2 cellular contexts compared by ENCODE assay signal in genomic region chr18:22467760-22468553, GRCh38.
TF ChIP-seq lines count a peak whose summit lies in the region.

No MANE protein-coding gene starts in this region.

TF ChIP-seq in IMR-90, 13 proteins besides CTCF, POLR2A, EP300 and RAD21:
- peak; percentile 97 for TF ChIP-seq CEBPB (IDR thresholded peaks at IDR 0.05; ENCODE audit: low read depth, low read length)
- TF ChIP-seq RFX5 (IDR thresholded peaks at IDR 0.05; ENCODE audit: low read depth, low read length): no peak
- TF ChIP-seq USF2 (IDR thresholded peaks at IDR 0.05; ENCODE audit: low read depth, low read length): no peak
- TF ChIP-seq MAZ (IDR thresholded peaks at IDR 0.05; ENCODE audit: borderline replicate concordance, low read depth, low read length): peak; percentile 40; the same call in 1 of the 2 replicates
- TF ChIP-seq MXI1 (IDR thresholded peaks at IDR 0.05; ENCODE audit: borderline replicate concordance, low read depth, low read length): no peak
- peak; percentile 52; the same call in 1 of the 2 replicates for TF ChIP-seq CHD1 (IDR thresholded peaks at IDR 0.05; ENCODE audit: low read depth, low read length)
- TF ChIP-seq RCOR1 (IDR thresholded peaks at IDR 0.05; ENCODE audit: insufficient replicate concordance, low read length): peak; percentile 7
- peak; percentile 99 for TF ChIP-seq FOS (IDR thresholded peaks at IDR 0.05; ENCODE audit: low read depth, low read length)
- peak; percentile 15; the same call in 1 of the 2 replicates for TF ChIP-seq SMC3 (IDR thresholded peaks at IDR 0.05; ENCODE audit: low read depth, low read length)
- TF ChIP-seq NFE2L2 (IDR thresholded peaks at IDR 0.05; ENCODE audit: low read depth, low read length): peak; percentile 45
- TF ChIP-seq MAFK (IDR thresholded peaks at IDR 0.05; ENCODE audit: low read depth, low read length): peak; percentile 22; the same call in 1 of the 2 replicates
- TF ChIP-seq, protein P1, sequence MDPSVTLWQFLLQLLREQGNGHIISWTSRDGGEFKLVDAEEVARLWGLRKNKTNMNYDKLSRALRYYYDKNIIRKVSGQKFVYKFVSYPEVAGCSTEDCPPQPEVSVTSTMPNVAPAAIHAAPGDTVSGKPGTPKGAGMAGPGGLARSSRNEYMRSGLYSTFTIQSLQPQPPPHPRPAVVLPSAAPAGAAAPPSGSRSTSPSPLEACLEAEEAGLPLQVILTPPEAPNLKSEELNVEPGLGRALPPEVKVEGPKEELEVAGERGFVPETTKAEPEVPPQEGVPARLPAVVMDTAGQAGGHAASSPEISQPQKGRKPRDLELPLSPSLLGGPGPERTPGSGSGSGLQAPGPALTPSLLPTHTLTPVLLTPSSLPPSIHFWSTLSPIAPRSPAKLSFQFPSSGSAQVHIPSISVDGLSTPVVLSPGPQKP (IDR thresholded peaks at IDR 0.05; ENCODE audit: borderline replicate concordance, low read depth, low read length): no peak
- TF ChIP-seq BHLHE40 (IDR thresholded peaks at IDR 0.05; ENCODE audit: low read depth, low read length): peak; percentile 57

TF ChIP-seq in K562, 482 proteins besides CTCF, POLR2A, EP300 and RAD21 (continues in another document):
- 0 out of 2 replicates have a peak, but pooled peaks have one; percentile 68 for TF ChIP-seq ZNF717 (CRISPR knock-in tag; IDR thresholded peaks at IDR 0.05)
- TF ChIP-seq L3MBTL2 (IDR thresholded peaks at IDR 0.05): peak; percentile 99
- TF ChIP-seq ZNF518B (CRISPR knock-in tag; IDR thresholded peaks at IDR 0.05): peak; percentile 37; the same call in 1 of the 2 replicates
- 0 out of 2 replicates have a peak, but pooled peaks have one; percentile 41 for TF ChIP-seq NFE2 (IDR thresholded peaks at IDR 0.05; ENCODE audit: low read depth)
- no peak for TF ChIP-seq SPI1 (IDR thresholded peaks at IDR 0.05; ENCODE audit: borderline replicate concordance, low read depth, low read length)
- TF ChIP-seq FOXA3 (CRISPR knock-in tag; conservative IDR thresholded peaks at IDR 0.05 in 1 of 2, IDR thresholded peaks at IDR 0.05 in 1 of 2): peak in 1 of 2 experiments; percentile 57; a peak in 1 of 4 replicates
- 0 out of 2 replicates have a peak, but pooled peaks have one; percentile 38 for TF ChIP-seq GABPB1 (CRISPR knock-in tag; IDR thresholded peaks at IDR 0.05)
- peak; percentile 92 for TF ChIP-seq PTTG1 (tag; IDR thresholded peaks at IDR 0.05; ENCODE audit: low read depth)
- no peak for TF ChIP-seq POLR2AphosphoS5 (IDR thresholded peaks at IDR 0.05; ENCODE audit: control insufficient read depth, insufficient read depth, low read depth, low read length)
- peak; percentile 98 for TF ChIP-seq ZNF584 (CRISPR knock-in tag; IDR thresholded peaks at IDR 0.05; ENCODE audit: low read depth)
- TF ChIP-seq ZSCAN32 (CRISPR knock-in tag; IDR thresholded peaks at IDR 0.05): peak; percentile 76
- no peak for TF ChIP-seq KLF1 (tag; IDR thresholded peaks at IDR 0.05)
- no peak for TF ChIP-seq ZC3H8 (IDR thresholded peaks at IDR 0.05)
- no peak for TF ChIP-seq ZBTB8A (IDR thresholded peaks at IDR 0.05; ENCODE audit: partially characterized antibody)
- no peak for TF ChIP-seq MIER1 (IDR thresholded peaks at IDR 0.05; ENCODE audit: low read depth)
- no peak for TF ChIP-seq SMAD2 (IDR thresholded peaks at IDR 0.05; ENCODE audit: low read depth, low read length)
- 0 out of 2 replicates have a peak, but pooled peaks have one; percentile 10 for TF ChIP-seq TCF15 (CRISPR knock-in tag; IDR thresholded peaks at IDR 0.05)
- TF ChIP-seq SMAD4 (CRISPR knock-in tag; conservative IDR thresholded peaks at IDR 0.05): peak; percentile 86
- TF ChIP-seq BCL6 (CRISPR knock-in tag; IDR thresholded peaks at IDR 0.05): peak; percentile 84
- peak; percentile 91 for TF ChIP-seq ZKSCAN8 (CRISPR knock-in tag; IDR thresholded peaks at IDR 0.05)
- TF ChIP-seq ZNF830 (CRISPR knock-in tag; IDR thresholded peaks at IDR 0.05): 0 out of 2 replicates have a peak, but pooled peaks have one; percentile 79
- peak; percentile 93 for TF ChIP-seq BACH1 (tag; IDR thresholded peaks at IDR 0.05)
- TF ChIP-seq PTBP1 (IDR thresholded peaks at IDR 0.05; ENCODE audit: low read depth, low read length): no peak
- TF ChIP-seq MEF2D (tag; conservative IDR thresholded peaks at IDR 0.05; ENCODE audit: low read depth): peak; percentile 80; the same call in 1 of the 2 replicates
- TF ChIP-seq CTCFL (IDR thresholded peaks at IDR 0.05; ENCODE audit: borderline replicate concordance, insufficient read depth, low read depth, low read length, poor library complexity, severe bottlenecking): no peak
- TF ChIP-seq, protein P2, sequence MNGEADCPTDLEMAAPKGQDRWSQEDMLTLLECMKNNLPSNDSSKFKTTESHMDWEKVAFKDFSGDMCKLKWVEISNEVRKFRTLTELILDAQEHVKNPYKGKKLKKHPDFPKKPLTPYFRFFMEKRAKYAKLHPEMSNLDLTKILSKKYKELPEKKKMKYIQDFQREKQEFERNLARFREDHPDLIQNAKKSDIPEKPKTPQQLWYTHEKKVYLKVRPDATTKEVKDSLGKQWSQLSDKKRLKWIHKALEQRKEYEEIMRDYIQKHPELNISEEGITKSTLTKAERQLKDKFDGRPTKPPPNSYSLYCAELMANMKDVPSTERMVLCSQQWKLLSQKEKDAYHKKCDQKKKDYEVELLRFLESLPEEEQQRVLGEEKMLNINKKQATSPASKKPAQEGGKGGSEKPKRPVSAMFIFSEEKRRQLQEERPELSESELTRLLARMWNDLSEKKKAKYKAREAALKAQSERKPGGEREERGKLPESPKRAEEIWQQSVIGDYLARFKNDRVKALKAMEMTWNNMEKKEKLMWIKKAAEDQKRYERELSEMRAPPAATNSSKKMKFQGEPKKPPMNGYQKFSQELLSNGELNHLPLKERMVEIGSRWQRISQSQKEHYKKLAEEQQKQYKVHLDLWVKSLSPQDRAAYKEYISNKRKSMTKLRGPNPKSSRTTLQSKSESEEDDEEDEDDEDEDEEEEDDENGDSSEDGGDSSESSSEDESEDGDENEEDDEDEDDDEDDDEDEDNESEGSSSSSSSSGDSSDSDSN (IDR thresholded peaks at IDR 0.05; ENCODE audit: borderline replicate concordance in 1 of 2, low read depth in 2 of 2, low read length in 2 of 2): no peak
- no peak for TF ChIP-seq HMGN3 (IDR thresholded peaks at IDR 0.05; ENCODE audit: borderline replicate concordance, extremely low read depth, insufficient read length, low read depth, low read length)
- TF ChIP-seq, protein P3, sequence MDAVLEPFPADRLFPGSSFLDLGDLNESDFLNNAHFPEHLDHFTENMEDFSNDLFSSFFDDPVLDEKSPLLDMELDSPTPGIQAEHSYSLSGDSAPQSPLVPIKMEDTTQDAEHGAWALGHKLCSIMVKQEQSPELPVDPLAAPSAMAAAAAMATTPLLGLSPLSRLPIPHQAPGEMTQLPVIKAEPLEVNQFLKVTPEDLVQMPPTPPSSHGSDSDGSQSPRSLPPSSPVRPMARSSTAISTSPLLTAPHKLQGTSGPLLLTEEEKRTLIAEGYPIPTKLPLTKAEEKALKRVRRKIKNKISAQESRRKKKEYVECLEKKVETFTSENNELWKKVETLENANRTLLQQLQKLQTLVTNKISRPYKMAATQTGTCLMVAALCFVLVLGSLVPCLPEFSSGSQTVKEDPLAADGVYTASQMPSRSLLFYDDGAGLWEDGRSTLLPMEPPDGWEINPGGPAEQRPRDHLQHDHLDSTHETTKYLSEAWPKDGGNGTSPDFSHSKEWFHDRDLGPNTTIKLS (IDR thresholded peaks at IDR 0.05; ENCODE audit: borderline replicate concordance, low read depth): peak; percentile 58; the same call in 1 of the 2 replicates
- TF ChIP-seq ZNF121 (CRISPR knock-in tag; conservative IDR thresholded peaks at IDR 0.05): no peak
- TF ChIP-seq SMARCE1 (IDR thresholded peaks at IDR 0.05): 0 out of 2 replicates have a peak, but pooled peaks have one; percentile 29
- TF ChIP-seq, protein P4, sequence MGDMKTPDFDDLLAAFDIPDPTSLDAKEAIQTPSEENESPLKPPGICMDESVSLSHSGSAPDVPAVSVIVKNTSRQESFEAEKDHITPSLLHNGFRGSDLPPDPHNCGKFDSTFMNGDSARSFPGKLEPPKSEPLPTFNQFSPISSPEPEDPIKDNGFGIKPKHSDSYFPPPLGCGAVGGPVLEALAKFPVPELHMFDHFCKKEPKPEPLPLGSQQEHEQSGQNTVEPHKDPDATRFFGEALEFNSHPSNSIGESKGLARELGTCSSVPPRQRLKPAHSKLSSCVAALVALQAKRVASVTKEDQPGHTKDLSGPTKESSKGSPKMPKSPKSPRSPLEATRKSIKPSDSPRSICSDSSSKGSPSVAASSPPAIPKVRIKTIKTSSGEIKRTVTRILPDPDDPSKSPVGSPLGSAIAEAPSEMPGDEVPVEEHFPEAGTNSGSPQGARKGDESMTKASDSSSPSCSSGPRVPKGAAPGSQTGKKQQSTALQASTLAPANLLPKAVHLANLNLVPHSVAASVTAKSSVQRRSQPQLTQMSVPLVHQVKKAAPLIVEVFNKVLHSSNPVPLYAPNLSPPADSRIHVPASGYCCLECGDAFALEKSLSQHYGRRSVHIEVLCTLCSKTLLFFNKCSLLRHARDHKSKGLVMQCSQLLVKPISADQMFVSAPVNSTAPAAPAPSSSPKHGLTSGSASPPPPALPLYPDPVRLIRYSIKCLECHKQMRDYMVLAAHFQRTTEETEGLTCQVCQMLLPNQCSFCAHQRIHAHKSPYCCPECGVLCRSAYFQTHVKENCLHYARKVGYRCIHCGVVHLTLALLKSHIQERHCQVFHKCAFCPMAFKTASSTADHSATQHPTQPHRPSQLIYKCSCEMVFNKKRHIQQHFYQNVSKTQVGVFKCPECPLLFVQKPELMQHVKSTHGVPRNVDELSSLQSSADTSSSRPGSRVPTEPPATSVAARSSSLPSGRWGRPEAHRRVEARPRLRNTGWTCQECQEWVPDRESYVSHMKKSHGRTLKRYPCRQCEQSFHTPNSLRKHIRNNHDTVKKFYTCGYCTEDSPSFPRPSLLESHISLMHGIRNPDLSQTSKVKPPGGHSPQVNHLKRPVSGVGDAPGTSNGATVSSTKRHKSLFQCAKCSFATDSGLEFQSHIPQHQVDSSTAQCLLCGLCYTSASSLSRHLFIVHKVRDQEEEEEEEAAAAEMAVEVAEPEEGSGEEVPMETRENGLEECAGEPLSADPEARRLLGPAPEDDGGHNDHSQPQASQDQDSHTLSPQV (IDR thresholded peaks at IDR 0.05): peak; percentile 92
- TF ChIP-seq ZNF134 (CRISPR knock-in tag; conservative IDR thresholded peaks at IDR 0.05): peak; percentile 73
- peak in 1 of 2 experiments; percentile 66; a peak in 1 of 3 replicates for TF ChIP-seq CBX3 (IDR thresholded peaks at IDR 0.05; ENCODE audit: borderline replicate concordance in 1 of 2, low read length in 2 of 2)
- peak; percentile 27 to 57; a peak in 2 of 4 replicates for TF ChIP-seq MAZ (CRISPR knock-in tag; conservative IDR thresholded peaks at IDR 0.05 in 1 of 2, IDR thresholded peaks at IDR 0.05 in 1 of 2)
- TF ChIP-seq, protein P5, sequence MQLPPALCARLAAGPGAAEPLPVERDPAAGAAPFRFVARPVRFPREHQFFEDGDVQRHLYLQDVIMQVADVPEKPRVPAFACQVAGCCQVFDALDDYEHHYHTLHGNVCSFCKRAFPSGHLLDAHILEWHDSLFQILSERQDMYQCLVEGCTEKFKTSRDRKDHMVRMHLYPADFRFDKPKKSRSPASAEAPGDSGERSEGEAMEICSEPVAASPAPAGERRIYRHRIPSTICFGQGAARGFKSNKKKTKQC (CRISPR knock-in tag; IDR thresholded peaks at IDR 0.05): peak; percentile 92
- no peak for TF ChIP-seq TGIF2 (CRISPR knock-in tag; IDR thresholded peaks at IDR 0.05)
- TF ChIP-seq E2F3 (CRISPR knock-in tag; IDR thresholded peaks at IDR 0.05): peak; percentile 73; the same call in 1 of the 2 replicates
- TF ChIP-seq, protein P6, sequence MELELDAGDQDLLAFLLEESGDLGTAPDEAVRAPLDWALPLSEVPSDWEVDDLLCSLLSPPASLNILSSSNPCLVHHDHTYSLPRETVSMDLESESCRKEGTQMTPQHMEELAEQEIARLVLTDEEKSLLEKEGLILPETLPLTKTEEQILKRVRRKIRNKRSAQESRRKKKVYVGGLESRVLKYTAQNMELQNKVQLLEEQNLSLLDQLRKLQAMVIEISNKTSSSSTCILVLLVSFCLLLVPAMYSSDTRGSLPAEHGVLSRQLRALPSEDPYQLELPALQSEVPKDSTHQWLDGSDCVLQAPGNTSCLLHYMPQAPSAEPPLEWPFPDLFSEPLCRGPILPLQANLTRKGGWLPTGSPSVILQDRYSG (tag; conservative IDR thresholded peaks at IDR 0.05; ENCODE audit: low read depth): peak; percentile 76
